In the genomic region with DNA sequence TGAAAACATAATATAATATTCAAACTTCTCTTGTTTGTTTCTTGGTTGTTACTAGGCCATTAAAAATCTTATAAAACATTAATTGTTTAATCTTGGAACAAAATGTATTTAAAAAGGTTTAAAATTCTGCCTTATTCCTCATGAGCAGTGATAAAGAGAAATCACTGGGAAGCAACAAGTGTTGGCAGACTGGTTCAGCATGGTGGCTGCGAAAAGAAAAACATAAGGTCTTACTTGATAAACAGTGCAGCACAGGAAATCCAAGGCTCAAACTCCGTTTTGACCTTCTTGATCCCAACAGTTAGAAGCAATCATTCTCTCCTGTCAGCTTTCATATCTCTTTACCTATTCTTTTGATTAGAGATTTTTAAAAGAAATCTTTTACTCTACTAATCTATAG, we compare ENCODE assay signal across 24 cellular contexts.
"Had no signal": no experiment of that assay in that cellular context is flagged by ENCODE, and none has a peak within 500 bp of the region (broad histone marks: within the 10 kb centered on the region; RNA-seq: fewer than 3 reads in every experiment).

No MANE protein-coding gene starts in this region.

- H3K27ac ChIP-seq: left ventricle myocardium inferior, neural progenitor cell, neutrophil, parathyroid adenoma, right atrium auricular region, right lobe of liver, tibial nerve, vagina had no signal

- H3K9me3 ChIP-seq: neutrophil, right atrium auricular region, right lobe of liver, tibial nerve, vagina had no signal

- H3K36me3 ChIP-seq: left ventricle myocardium inferior, neural progenitor cell, neutrophil, right atrium auricular region, right lobe of liver, tibial nerve, vagina had no signal

- H3K4me3 ChIP-seq: left ventricle myocardium inferior, lung, neural progenitor cell, right atrium auricular region, right lobe of liver, smooth muscle cell, tibial nerve, vagina had no signal

- DNase-seq: islet precursor cell; left ventricle myocardium inferior; mesendoderm; naive B cell; natural killer cell; nephron progenitor cell; occipital lobe; right lobe of liver; stimulated activated CD4-positive, alpha-beta T cell treated with anti-CD3 and anti-CD28 coated beads, Interleukin-1b, Interleukin-23, amount 100 ng/mL, for 48 hours; stimulated activated CD4-positive, alpha-beta T cell treated with anti-CD3 and anti-CD28 coated beads, Interleukin-2, amount 100 ng/mL, for 48 hours; stimulated activated CD4-positive, alpha-beta T cell treated with anti-CD3 and anti-CD28 coated beads, Interleukin-4, amount 100 ng/mL, for 4 hours; stimulated activated CD8-positive, alpha-beta memory T cell treated with anti-CD3 and anti-CD28 coated beads, Interleukin-4, amount 100 ng/mL, for 48 hours; stimulated activated naive CD4-positive, alpha-beta T cell treated with Interleukin-2 at 50 U/mL for 16 hours; stimulated activated naive CD8-positive, alpha-beta T cell treated with anti-CD3 and anti-CD28 coated beads, Interleukin-15, amount 100 ng/mL, for 72 hours; substantia nigra had no signal

- H3K27me3 ChIP-seq: neural progenitor cell, neutrophil, right atrium auricular region, right lobe of liver, tibial nerve, vagina had no signal

- H3K4me1 ChIP-seq: left ventricle myocardium inferior, neural progenitor cell, parathyroid adenoma, right atrium auricular region, right lobe of liver, tibial nerve, vagina had no signal

- ATAC-seq: natural killer cell; right lobe of liver; stimulated activated memory B cell treated with anti-CD40 and anti-IgM and Interleukin-4, amounts not matched to agents 10 μg/mL and 1 μg/mL and 100 μg/mL, for 72 hours; stimulated activated naive CD8-positive, alpha-beta T cell treated with anti-CD3 and anti-CD28 coated beads, Interleukin-15, amount 100 ng/mL, for 72 hours had no signal
